14 cellular contexts compared by ENCODE assay signal in the genomic region with DNA sequence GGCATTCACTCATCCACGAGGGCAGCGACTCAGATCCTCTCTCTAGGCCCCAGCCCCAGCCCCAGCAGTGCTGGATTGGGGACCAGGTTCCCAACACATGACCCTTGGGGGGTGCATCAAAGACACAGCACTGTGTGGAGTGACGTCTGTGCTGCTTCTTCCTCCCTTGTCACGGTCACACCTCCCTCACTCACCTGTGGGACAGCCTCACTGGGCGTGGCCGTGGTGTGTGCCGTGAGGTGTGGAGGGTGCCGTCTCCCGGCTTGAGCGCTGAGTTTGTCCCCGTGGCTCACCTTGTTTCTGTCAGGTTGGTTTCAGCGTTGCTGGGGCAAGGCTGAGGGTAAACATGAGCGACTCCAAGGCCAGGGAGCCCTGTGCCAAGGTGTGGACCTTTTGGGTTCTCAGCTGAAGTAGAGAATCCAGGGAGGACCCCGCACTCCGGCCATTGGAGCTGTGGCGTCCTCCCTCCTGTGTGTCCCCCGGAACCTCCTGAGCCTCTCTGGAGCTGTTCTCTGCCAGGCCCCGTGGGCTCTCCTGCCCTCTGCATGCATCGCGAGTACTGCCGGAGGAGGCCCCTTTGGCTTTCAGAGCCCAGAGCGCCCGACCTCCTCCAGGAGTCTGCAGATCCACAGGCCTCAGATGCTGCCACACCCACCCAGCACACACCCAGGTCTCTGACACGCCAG.
"Had no signal": no experiment of that assay in that cellular context is flagged by ENCODE, and none has a peak within 500 bp of the region (broad histone marks: within the 10 kb centered on the region; RNA-seq: fewer than 3 reads in every experiment).

No MANE protein-coding gene starts in this region.

- H3K9me3 Mint-ChIP-seq: central memory CD8-positive, alpha-beta T cell; effector memory CD8-positive, alpha-beta T cell; naive thymus-derived CD8-positive, alpha-beta T cell; stimulated activated naive CD8-positive, alpha-beta T cell treated with anti-CD3 and anti-CD28 coated beads, Interleukin-15, Interleukin-2, amounts not matched to agents 100 ng/mL and 50 ng/mL, for 24 hours had no signal

- DNase-seq: cortex of kidney; effector memory CD8-positive, alpha-beta T cell; mucosa of descending colon; naive thymus-derived CD8-positive, alpha-beta T cell; psoas muscle; spleen; stimulated activated CD4-positive, alpha-beta T cell treated with anti-CD3 and anti-CD28 coated beads, Interleukin-2, amount 100 ng/mL, for 24 hours; stimulated activated CD4-positive, alpha-beta T cell treated with anti-CD3 and anti-CD28 coated beads, Interleukin-4, amount 100 ng/mL, for 4 hours; testis had no signal

- H3K4me1 ChIP-seq: heart left ventricle, parathyroid adenoma, psoas muscle, testis, tibial nerve had no signal

- H3K9me3 ChIP-seq: heart left ventricle, mucosa of descending colon, psoas muscle, spleen, testis, tibial nerve had no signal

- H3K4me3 ChIP-seq: heart left ventricle, mucosa of descending colon, psoas muscle, spleen, testis, tibial nerve had no signal

- H3K27me3 Mint-ChIP-seq: central memory CD8-positive, alpha-beta T cell; effector memory CD8-positive, alpha-beta T cell; naive thymus-derived CD8-positive, alpha-beta T cell; stimulated activated naive CD8-positive, alpha-beta T cell treated with anti-CD3 and anti-CD28 coated beads, Interleukin-15, Interleukin-2, amounts not matched to agents 100 ng/mL and 50 ng/mL, for 24 hours had no signal

- H3K9ac ChIP-seq: parathyroid adenoma had no signal

- H3K4me3 Mint-ChIP-seq: central memory CD8-positive, alpha-beta T cell; effector memory CD8-positive, alpha-beta T cell; naive thymus-derived CD8-positive, alpha-beta T cell; stimulated activated naive CD8-positive, alpha-beta T cell treated with anti-CD3 and anti-CD28 coated beads, Interleukin-15, Interleukin-2, amounts not matched to agents 100 ng/mL and 50 ng/mL, for 24 hours had no signal

- ATAC-seq: effector memory CD8-positive, alpha-beta T cell; heart left ventricle; naive thymus-derived CD8-positive, alpha-beta T cell; psoas muscle had no signal

- H3K27ac Mint-ChIP-seq: stimulated activated naive CD8-positive, alpha-beta T cell treated with anti-CD3 and anti-CD28 coated beads, Interleukin-15, Interleukin-2, amounts not matched to agents 100 ng/mL and 50 ng/mL, for 24 hours had no signal

- H3K27me3 ChIP-seq: heart left ventricle, spleen, testis, tibial nerve had no signal

- H2AFZ ChIP-seq: parathyroid adenoma had no signal

- H3K27ac ChIP-seq: heart left ventricle, parathyroid adenoma, psoas muscle, spleen, testis, tibial nerve had no signal
